Comparison of ENCODE assay signal across 8 cellular contexts in genomic region chr1:181023265-181024057, GRCh38. TPM values are rescaled to one million over a fixed set of nuclear protein-coding genes. Genes with fewer than 3 reads are reported as not detected.
DNase-seq lines count a peak whose midpoint lies in the region; TF ChIP-seq lines count a peak whose summit lies in the region.

No MANE protein-coding gene starts in this region.

- H3K9me3 ChIP-seq in OCI-LY1 (ENCODE audit: low read length) (no peaks in the 10 kb centered on the region), sigmoid colon (no peaks in the 10 kb centered on the region)

- H3K27ac ChIP-seq in OCI-LY1 (ENCODE audit: low read depth, low read length, poor library complexity, severe bottlenecking) (no peak overlapping the region), sigmoid colon (peak overlapping the region; percentile 69 to 96 (median 84))

- intact Hi-C loops in sigmoid colon (cut with DNase I): loop anchor here (5.0 to 10.0 kb wide), 4 partner anchors 64 to 389 kb away; partner anchors contain the start of genes IER5, KIAA1614 and XPR1

- H3K36me3 ChIP-seq in OCI-LY1 (ENCODE audit: insufficient read depth, low read length): no peaks in the 10 kb centered on the region
- H3K36me3 ChIP-seq in sigmoid colon: no peaks in the 10 kb centered on the region

- TF ChIP-seq EP300 in sigmoid colon (IDR thresholded peaks at IDR 0.05): no peak

- TF ChIP-seq CTCF in GM12875 (IDR thresholded peaks at IDR 0.05; ENCODE audit: borderline replicate concordance, insufficient read depth, low read depth, low read length) (no peak), OCI-LY1 (IDR thresholded peaks at IDR 0.05; ENCODE audit: low read length) (no peak), epithelial cell of proximal tubule (conservative IDR thresholded peaks at IDR 0.05; ENCODE audit: low read depth, low read length) (no peak), sigmoid colon (IDR thresholded peaks at IDR 0.05) (no peak)

- no peaks in the 10 kb centered on the region for H3K9me2 ChIP-seq in OCI-LY1 (ENCODE audit: low read depth, low read length)

- H3K4me1 ChIP-seq in OCI-LY1 (ENCODE audit: insufficient read depth, low read length, severe bottlenecking) (peaks cover 15% of the 10 kb centered on the region), sigmoid colon (peaks cover 5 to 20% (median 18%) of the 10 kb centered on the region in 4 donors)

- H3K79me2 ChIP-seq in OCI-LY1 (ENCODE audit: insufficient read depth, low read length): peaks cover 17% of the 10 kb centered on the region

- no peaks in the 10 kb centered on the region; the same call in 1 of the 2 replicates for H4K20me1 ChIP-seq in OCI-LY1 (ENCODE audit: insufficient read depth, low read length)

- H3F3A ChIP-seq in OCI-LY1 (ENCODE audit: insufficient read depth, low read length): no peaks in the 10 kb centered on the region

- H3K4me2 ChIP-seq in OCI-LY1 (ENCODE audit: low read length): peak overlapping the region; percentile 99

- TF ChIP-seq POLR2A in sigmoid colon (IDR thresholded peaks at IDR 0.05): no peak

- H3K27me3 ChIP-seq in OCI-LY1 (ENCODE audit: insufficient read depth, low read length) (no peaks in the 10 kb centered on the region), sigmoid colon (no peaks in the 10 kb centered on the region)

- DNase-seq in epithelial cell of proximal tubule (ENCODE audit: low read depth): no peak
- no peak for DNase-seq in sigmoid colon
- DNase-seq in NCI-H774 (lab: John Stamatoyannopoulos, UW): no peak
- DNase-seq in activated gamma-delta T cell treated with Interleukin-2 at 50 U/mL for 16 hours: no peak
- no peak for DNase-seq in NCI-H1092 treated with DMSO at 0.1 percent for 48 hours (lab: John Stamatoyannopoulos, UW)
- no peak for DNase-seq in activated CD4-positive, alpha-beta T cell treated with anti-CD3 and anti-CD28 coated beads, Interleukin-2, amount 50 U/mL, for 4 hours

- peak overlapping the region; percentile 28 for H3K4me3 ChIP-seq in GM12875 (ENCODE audit: low read depth, low read length)
- peak overlapping the region; percentile 94 for H3K4me3 ChIP-seq in OCI-LY1 (ENCODE audit: low read depth, low read length, poor library complexity, severe bottlenecking)
- peak overlapping the region; percentile 98 for H3K4me3 ChIP-seq in epithelial cell of proximal tubule (ENCODE audit: low read depth, low read length)
- peak overlapping the region; percentile 89 to 99 (median 98) for H3K4me3 ChIP-seq in sigmoid colon

- H3K9ac ChIP-seq in OCI-LY1 (ENCODE audit: low read length): no peak overlapping the region; the same call in 1 of the 2 replicates

- WGBS in sigmoid colon, 2 donors: 60 to 73% methylated on average over 10 of the region's 10 CpGs

- H2AFZ ChIP-seq in OCI-LY1 (ENCODE audit: low read length): no peak overlapping the region

RNA-seq across cellular contexts. Expression of gene STX6, which starts 0.8 kb away (rescaled TPM):
- total RNA-seq in epithelial cell of proximal tubule: 13.0 and 19.7 TPM in 2 replicates
- total RNA-seq in sigmoid colon: 10 to 100 TPM in 3 of 4 donors, 1 to 10 TPM in 1; 9.9 to 15.5 (median 13.8) TPM
- 1 to 10 TPM; 6.0 to 10.0 (median 8.6) TPM for polyA plus RNA-seq in sigmoid colon

RNA-seq across cellular contexts. Expression of gene MR1, which starts 10.3 kb away (rescaled TPM):
- total RNA-seq in epithelial cell of proximal tubule: 0.29 and 0.87 TPM in 2 replicates
- 10 to 100 TPM; 10.3 to 12.2 (median 11.0) TPM for total RNA-seq in sigmoid colon
- 1 to 10 TPM; 1.8 to 8.4 (median 3.2) TPM for polyA plus RNA-seq in sigmoid colon

Comparison
In these comparisons a context has a peak if more than half of its experiments do, and no peak if none do; other contexts are left out.
1. H3K4me3 ChIP-seq: peak in every context shown above with its lines; median percentile 98 in sigmoid colon; 98 in epithelial cell of proximal tubule; 94 in OCI-LY1; 28 in GM12875.